20 cellular contexts compared by ENCODE assay signal in the genomic region with DNA sequence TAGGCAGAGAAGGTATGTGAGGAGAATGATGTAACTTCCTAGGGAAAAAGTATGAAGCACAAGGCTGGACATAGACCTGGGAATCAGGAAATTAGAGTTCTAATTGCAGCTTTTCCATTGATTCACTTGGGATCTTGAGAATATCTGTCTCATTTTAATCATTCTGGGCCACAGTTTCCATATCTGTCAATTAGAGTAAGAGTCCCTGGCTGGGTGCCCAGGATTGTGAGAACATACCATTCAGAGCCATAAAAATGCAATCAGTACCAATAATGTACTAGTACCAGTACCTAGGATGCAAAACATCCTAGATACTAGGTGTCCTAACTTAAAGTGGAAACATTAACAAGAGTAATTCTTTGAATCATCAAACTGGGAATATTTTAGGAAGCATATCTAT. TPM values are rescaled to one million over a fixed set of nuclear protein-coding genes. Genes with fewer than 3 reads are reported as not detected.
DNase-seq lines count a peak whose midpoint lies in the region; ATAC-seq, FAIRE-seq and TF ChIP-seq lines count a peak whose summit lies in the region.
"Had no signal": no experiment of that assay in that cellular context is flagged by ENCODE, and none has a peak within 500 bp of the region (broad histone marks: within the 10 kb centered on the region; RNA-seq: fewer than 3 reads in every experiment).

No MANE protein-coding gene starts in this region.

- intact Hi-C loops in activated CD4-positive, alpha-beta T cell treated with anti-CD3 and anti-CD28 coated beads, Interleukin-2, amount 10 ng/mL, durations not matched to agents 24 days and 14 days (cut with micrococcal nuclease) = no loop called here
- intact Hi-C loops in endothelial cell of umbilical vein (cut with micrococcal nuclease) = no loop called here
- intact Hi-C loops in uterus (cut with DNase I; ENCODE audit: low total_unique reads) = no loop called here

- peaks cover 26% of the 10 kb centered on the region for H3K27me3 Mint-ChIP-seq in activated CD4-positive, alpha-beta T cell treated with anti-CD3 and anti-CD28 coated beads, Interleukin-2, amount 10 ng/mL, durations not matched to agents 24 days and 14 days
- peaks cover 31% of the 10 kb centered on the region for H3K27me3 Mint-ChIP-seq in activated T-helper 17 cell treated with anti-CD3 and anti-CD28 coated beads, Interleukin-2, amount 50 U/mL, for 72 hours
- H3K27me3 Mint-ChIP-seq in GM23338 (ENCODE audit: insufficient read depth, low read depth, poor library complexity) = no peaks in the 10 kb centered on the region

- no peaks in the 10 kb centered on the region for H3K9me2 ChIP-seq in GM23338 (ENCODE audit: insufficient read depth)

- H3K27me3 ChIP-seq in endothelial cell of umbilical vein (ENCODE audit: control insufficient read depth in 2 of 2, insufficient read depth in 2 of 2, low read length in 2 of 2) (no peaks in the 10 kb centered on the region), keratinocyte (ENCODE audit: control insufficient read depth, extremely low read depth, insufficient read depth, low read length) (no peaks in the 10 kb centered on the region), uterus (no peaks in the 10 kb centered on the region), GM23338 (ENCODE audit: insufficient read depth) (no peaks in the 10 kb centered on the region)
- H3K27me3 ChIP-seq: hepatocyte, SJSA1 had no signal

- dilution Hi-C loops in endothelial cell of umbilical vein (cut with MboI; ENCODE audit: extremely low pct_ligation_motif_present, low sequenced_read_pairs) (no loop called here), keratinocyte (cut with MboI; ENCODE audit: extremely low pct_ligation_motif_present, low sequenced_read_pairs) (no loop called here)

- H3K4me3 ChIP-seq in endothelial cell of umbilical vein (replicated peaks in 1 of 3; ENCODE audit: insufficient read depth in 1 of 3, low read depth in 1 of 3, low read length in 3 of 3) = no peak overlapping the region
- H3K4me3 ChIP-seq in keratinocyte (ENCODE audit: control insufficient read depth in 2 of 3, extremely low read depth in 1 of 3, insufficient read depth in 2 of 3, low read depth in 1 of 3, low read length in 3 of 3) = no peak overlapping the region
- H3K4me3 ChIP-seq in uterus = no peak overlapping the region
- no peak overlapping the region for H3K4me3 ChIP-seq in GM23338
- H3K4me3 ChIP-seq: hepatocyte, SJSA1 had no signal

- no peak for TF ChIP-seq POLR2A in endothelial cell of umbilical vein (IDR thresholded peaks at IDR 0.05; ENCODE audit: low read depth, low read length)
- TF ChIP-seq POLR2A in uterus (IDR thresholded peaks at IDR 0.05) = no peak

- FAIRE-seq in endothelial cell of umbilical vein (lab: Jason Lieb, UNC) (no peak), keratinocyte (lab: Jason Lieb, UNC) (peak; percentile 32)

- no peaks in the 10 kb centered on the region for H3K9me3 Mint-ChIP-seq in activated CD4-positive, alpha-beta T cell treated with anti-CD3 and anti-CD28 coated beads, Interleukin-2, amount 10 ng/mL, durations not matched to agents 24 days and 14 days
- no peaks in the 10 kb centered on the region for H3K9me3 Mint-ChIP-seq in activated T-helper 17 cell treated with anti-CD3 and anti-CD28 coated beads, Interleukin-2, amount 50 U/mL, for 72 hours
- H3K9me3 Mint-ChIP-seq in GM23338 = no peaks in the 10 kb centered on the region
- H3K9me3 Mint-ChIP-seq: CD4-positive, alpha-beta T cell had no signal

- H3K4me3 Mint-ChIP-seq in activated CD4-positive, alpha-beta T cell treated with anti-CD3 and anti-CD28 coated beads, Interleukin-2, amount 10 ng/mL, durations not matched to agents 24 days and 14 days = no peak overlapping the region
- H3K4me3 Mint-ChIP-seq in activated T-helper 17 cell treated with anti-CD3 and anti-CD28 coated beads, Interleukin-2, amount 50 U/mL, for 72 hours = no peak overlapping the region
- H3K4me3 Mint-ChIP-seq in GM23338 = no peak overlapping the region
- H3K4me3 Mint-ChIP-seq: activated CD4-positive, alpha-beta T cell treated with anti-CD3 and anti-CD28 coated beads for 36 hours; CD4-positive, alpha-beta T cell had no signal

- H3K27ac ChIP-seq in endothelial cell of umbilical vein (ENCODE audit: insufficient read depth, low read depth, low read length) (no peak overlapping the region), keratinocyte (ENCODE audit: control insufficient read depth, insufficient read depth, low read length) (no peak overlapping the region), uterus (peak overlapping the region; percentile 33 to 57), GM23338 (ENCODE audit: low read depth) (no peak overlapping the region)
- H3K27ac ChIP-seq: hepatocyte, HL-60, KMS-11, SJSA1 had no signal

- peaks cover 31% of the 10 kb centered on the region for H3K4me1 ChIP-seq in endothelial cell of umbilical vein (ENCODE audit: control insufficient read depth, extremely low read depth, insufficient read depth, low read length)
- H3K4me1 ChIP-seq in keratinocyte (ENCODE audit: control insufficient read depth, extremely low read depth, insufficient read depth, low read length) = peaks cover 17% of the 10 kb centered on the region
- H3K4me1 ChIP-seq in uterus = peaks cover 10 to 11% of the 10 kb centered on the region in 2 donors
- H3K4me1 ChIP-seq in GM23338 (ENCODE audit: insufficient read depth) = no peaks in the 10 kb centered on the region

- no peak for ATAC-seq in activated T-helper 17 cell treated with anti-CD3 and anti-CD28 coated beads, Interleukin-2, amount 50 U/mL, for 72 hours (replicated peaks)
- no peak for ATAC-seq in GM23338
- no peak for ATAC-seq in HG03521 (IDR thresholded peaks at IDR 0.05; ENCODE audit: unreplicated experiment)
- ATAC-seq: activated CD4-positive, alpha-beta T cell treated with anti-CD3 and anti-CD28 coated beads for 36 hours had no signal

- H3K79me2 ChIP-seq in endothelial cell of umbilical vein (ENCODE audit: control insufficient read depth, insufficient read depth, low read length) (peaks cover 84% of the 10 kb centered on the region), keratinocyte (ENCODE audit: control insufficient read depth, insufficient read depth, low read length) (peaks cover 62% of the 10 kb centered on the region), GM23338 (replicated peaks; ENCODE audit: insufficient read depth) (no peaks in the 10 kb centered on the region)
- H3K79me2 ChIP-seq: hepatocyte had no signal

- no peaks in the 10 kb centered on the region for H3K36me3 Mint-ChIP-seq in activated CD4-positive, alpha-beta T cell treated with anti-CD3 and anti-CD28 coated beads, Interleukin-2, amount 10 ng/mL, durations not matched to agents 24 days and 14 days (ENCODE audit: low read depth)
- no peaks in the 10 kb centered on the region for H3K36me3 Mint-ChIP-seq in activated T-helper 17 cell treated with anti-CD3 and anti-CD28 coated beads, Interleukin-2, amount 50 U/mL, for 72 hours (ENCODE audit: low read depth)
- H3K36me3 Mint-ChIP-seq in GM23338 (ENCODE audit: low read depth) = no peaks in the 10 kb centered on the region

- POLR2A ChIA-PET in endothelial cell of umbilical vein (lab: Charles Lee) = interaction anchor here (1.0 kb wide), 1 partner anchor 17 kb away, joined by 3 read pairs; no protein-coding TSS in a partner anchor

- no peak overlapping the region for H2AFZ ChIP-seq in endothelial cell of umbilical vein (ENCODE audit: low read depth, low read length)
- H2AFZ ChIP-seq in keratinocyte (ENCODE audit: control insufficient read depth, low read length) = no peak overlapping the region
- H2AFZ ChIP-seq in GM23338 = no peak overlapping the region
- H2AFZ ChIP-seq: hepatocyte had no signal

- H3K4me2 ChIP-seq in endothelial cell of umbilical vein (ENCODE audit: insufficient read depth, low read length) = no peak overlapping the region
- no peak overlapping the region for H3K4me2 ChIP-seq in keratinocyte (ENCODE audit: control insufficient read depth, extremely low read depth, insufficient read depth, low read depth, low read length)
- H3K4me2 ChIP-seq in GM23338 = no peak overlapping the region
- H3K4me2 ChIP-seq: hepatocyte, KMS-11 had no signal

- TF ChIP-seq CTCF in endothelial cell of umbilical vein (IDR thresholded peaks at IDR 0.05; ENCODE audit: extremely low read depth in 1 of 2, insufficient read depth in 1 of 2, low read depth in 1 of 2, low read length in 2 of 2) (no peak), keratinocyte (optimal IDR thresholded peaks at IDR 0.05 in 1 of 3, IDR thresholded peaks at IDR 0.05 in 1 of 3, conservative IDR thresholded peaks at IDR 0.05 in 1 of 3; ENCODE audit: extremely low read depth in 1 of 3, insufficient read depth in 2 of 3, low read length in 3 of 3) (no peak), uterus (IDR thresholded peaks at IDR 0.05) (no peak), GM23338 (conservative IDR thresholded peaks at IDR 0.05; ENCODE audit: low read depth in 2 of 2) (no peak)

- H3F3A ChIP-seq in GM23338 (replicated peaks; ENCODE audit: low read depth) = no peaks in the 10 kb centered on the region

- no peaks in the 10 kb centered on the region for H3K4me1 Mint-ChIP-seq in activated CD4-positive, alpha-beta T cell treated with anti-CD3 and anti-CD28 coated beads, Interleukin-2, amount 10 ng/mL, durations not matched to agents 24 days and 14 days
- no peaks in the 10 kb centered on the region for H3K4me1 Mint-ChIP-seq in activated T-helper 17 cell treated with anti-CD3 and anti-CD28 coated beads, Interleukin-2, amount 50 U/mL, for 72 hours
- H3K4me1 Mint-ChIP-seq in GM23338 = no peaks in the 10 kb centered on the region
- H3K4me1 Mint-ChIP-seq: activated CD4-positive, alpha-beta T cell treated with anti-CD3 and anti-CD28 coated beads for 36 hours had no signal

- H3K27ac Mint-ChIP-seq in activated CD4-positive, alpha-beta T cell treated with anti-CD3 and anti-CD28 coated beads, Interleukin-2, amount 10 ng/mL, durations not matched to agents 24 days and 14 days = no peak overlapping the region
- H3K27ac Mint-ChIP-seq in activated T-helper 17 cell treated with anti-CD3 and anti-CD28 coated beads, Interleukin-2, amount 50 U/mL, for 72 hours = no peak overlapping the region
- H3K27ac Mint-ChIP-seq in GM23338 = no peak overlapping the region
- H3K27ac Mint-ChIP-seq: activated CD4-positive, alpha-beta T cell treated with anti-CD3 and anti-CD28 coated beads for 36 hours; CD4-positive, alpha-beta T cell had no signal

- no TSS peak for BruUV-seq in endothelial cell of umbilical vein (replicated peaks; lab: Mats Ljungman, UMichigan)

- peak; percentile 4 for DNase-seq in activated CD4-positive, alpha-beta T cell treated with anti-CD3 and anti-CD28 coated beads, Interleukin-2, amount 10 ng/mL, durations not matched to agents 24 days and 14 days
- no peak for DNase-seq in activated CD4-positive, alpha-beta T cell treated with anti-CD3 and anti-CD28 coated beads for 4 hours
- DNase-seq in endothelial cell of umbilical vein (ENCODE audit: low read depth, low spot score) (peak; percentile 78), keratinocyte (ENCODE audit: low read depth, low spot score) (no peak), uterus (peak in 1 of 2 donors; percentile 29), GM23338 (ENCODE audit: low spot score) (no peak)
- DNase-seq: activated CD4-positive, alpha-beta T cell treated with anti-CD3 and anti-CD28 coated beads for 36 hours; activated CD8-positive, alpha-beta memory T cell treated with anti-CD3 and anti-CD28 coated beads, Interleukin-2, amount 50 U/mL, for 48 hours; CD4-positive, alpha-beta T cell; cortex of kidney; erythroblast; NCI-H1436; NCI-H226; stimulated activated naive CD4-positive, alpha-beta T cell had no signal

- H3K9me1 ChIP-seq in endothelial cell of umbilical vein (replicated peaks; ENCODE audit: control insufficient read depth, extremely low read depth, insufficient read depth, low read length) (no peaks in the 10 kb centered on the region), keratinocyte (ENCODE audit: control insufficient read depth, extremely low read depth, insufficient read depth, low read length) (peaks cover 8% of the 10 kb centered on the region)

- H3K36me3 ChIP-seq in endothelial cell of umbilical vein (ENCODE audit: control insufficient read depth in 2 of 2, extremely low read depth in 1 of 2, insufficient read depth in 2 of 2, low read length in 2 of 2) (peaks cover 33 to 51% of the 10 kb centered on the region in 2 experiments), keratinocyte (ENCODE audit: control insufficient read depth in 2 of 2, extremely low read depth in 1 of 2, insufficient read depth in 2 of 2, low read length in 2 of 2) (peaks cover 36 to 71% of the 10 kb centered on the region in 2 experiments), uterus (no peaks in the 10 kb centered on the region), GM23338 (ENCODE audit: insufficient read depth) (no peaks in the 10 kb centered on the region)

- H4K20me1 ChIP-seq in endothelial cell of umbilical vein (replicated peaks; ENCODE audit: control insufficient read depth, extremely low read depth, insufficient read depth, low read length) (peaks cover 11% of the 10 kb centered on the region), keratinocyte (ENCODE audit: control insufficient read depth, extremely low read depth, insufficient read depth, low read length) (peaks cover 27% of the 10 kb centered on the region), GM23338 (replicated peaks; ENCODE audit: insufficient read depth) (no peaks in the 10 kb centered on the region)

- CTCF ChIA-PET in endothelial cell of umbilical vein (lab: Charles Lee) = interaction anchor here (0.9 to 2.9 kb wide), 6 partner anchors 9 to 296 kb away, joined by 3 to 14 read pairs (median 5); no protein-coding TSS in a partner anchor

- H3K9ac ChIP-seq in endothelial cell of umbilical vein (replicated peaks; ENCODE audit: extremely low read depth, insufficient read depth, low read length) = no peak overlapping the region
- H3K9ac ChIP-seq in keratinocyte (ENCODE audit: control insufficient read depth, extremely low read depth, insufficient read depth, low read length) = no peak overlapping the region
- H3K9ac ChIP-seq: KMS-11 had no signal

- H3K9me3 ChIP-seq in endothelial cell of umbilical vein (replicated peaks; ENCODE audit: control insufficient read depth, insufficient read depth, low read length) = no peaks in the 10 kb centered on the region
- H3K9me3 ChIP-seq in keratinocyte (ENCODE audit: control insufficient read depth, low read depth, low read length) = no peaks in the 10 kb centered on the region
- no peaks in the 10 kb centered on the region for H3K9me3 ChIP-seq in uterus
- H3K9me3 ChIP-seq: SJSA1 had no signal

RNA-seq across cellular contexts. Expression of a gene that starts 29.6 kb away (rescaled TPM):
- 0.12 and 0.17 TPM in 2 replicates for total RNA-seq in activated CD4-positive, alpha-beta T cell treated with anti-CD3 and anti-CD28 coated beads, Interleukin-2, amount 10 ng/mL, durations not matched to agents 24 days and 14 days
- total RNA-seq in endothelial cell of umbilical vein = 1,126 and 1,483 TPM in 2 replicates
- polyA plus RNA-seq in endothelial cell of umbilical vein = 3,129 and 3,339 TPM in 2 replicates
- polyA plus RNA-seq in endothelial cell of umbilical vein (2011; cell fraction: cytosol; rRNA removed) = 1,679 and 1,960 TPM in 2 replicates
- 638 and 808 TPM in 2 replicates for polyA plus RNA-seq in endothelial cell of umbilical vein (2011; cell fraction: nucleus; rRNA removed)
- 635 and 1,042 TPM in 2 replicates for polyA plus RNA-seq in endothelial cell of umbilical vein (2012)
- 5,246 and 5,371 TPM in 2 replicates for polyA minus RNA-seq in endothelial cell of umbilical vein
- polyA minus RNA-seq in endothelial cell of umbilical vein (2011; cell fraction: cytosol; rRNA and poly(A)+ RNA removed) = 0.92 TPM
- polyA minus RNA-seq in endothelial cell of umbilical vein (2011; cell fraction: nucleus; rRNA and poly(A)+ RNA removed) = 779 and 1,152 TPM in 2 replicates
- polyA plus RNA-seq in keratinocyte = 2,867 to 2,979 TPM (median 2,905 TPM) in 3 replicates
- 537 TPM for polyA plus RNA-seq in keratinocyte (2011; ENCODE audit: low read depth)
- 3,107 and 4,303 TPM in 2 replicates for polyA plus RNA-seq in keratinocyte (2011; cell fraction: cytosol; rRNA removed)
- 2,001 and 2,393 TPM in 2 replicates for polyA plus RNA-seq in keratinocyte (2011; cell fraction: nucleus; rRNA removed)
- 370 and 1,627 TPM in 2 replicates for polyA plus RNA-seq in keratinocyte (2012; ENCODE audit: low replicate concordance)
- polyA minus RNA-seq in keratinocyte = 4,413 to 5,248 TPM (median 4,690 TPM) in 3 replicates
- 1,844 TPM for polyA minus RNA-seq in keratinocyte (2011; cell fraction: cytosol; rRNA and poly(A)+ RNA removed)
- polyA minus RNA-seq in keratinocyte (2011; cell fraction: nucleus; rRNA and poly(A)+ RNA removed) = 723 and 1,290 TPM in 2 replicates
- total RNA-seq in uterus = 100 to 1,000 TPM; 183 to 351 (median 300) TPM
- 1 to 10 TPM in 1 of 2 donors, not detected in 1; 1.2 TPM for total RNA-seq in activated T-helper 17 cell treated with anti-CD3 and anti-CD28 coated beads, Interleukin-2, amount 50 U/mL, for 72 hours
- 16.0 and 22.5 TPM in 2 replicates for total RNA-seq in GM23338 (2014; rRNA removed; shearing (Covaris generic))
- 16.0 and 21.1 TPM in 2 replicates for polyA plus RNA-seq in GM23338 (2016; fragmentation: Nextera tagmentation; extraction: Ambion mirVana)
- total RNA-seq: CD4-positive, alpha-beta T cell had no signal

RNA-seq across cellular contexts. Expression of a gene that starts 54.9 kb away (rescaled TPM):
- total RNA-seq in activated CD4-positive, alpha-beta T cell treated with anti-CD3 and anti-CD28 coated beads, Interleukin-2, amount 10 ng/mL, durations not matched to agents 24 days and 14 days = not detected in 2 replicates
- total RNA-seq in endothelial cell of umbilical vein (146 and 179 TPM in 2 replicates), uterus (100 to 1,000 TPM in 1 of 4 donors, 10 to 100 TPM in 3; 33.3 to 105 (median 86.0) TPM)
- polyA plus RNA-seq in endothelial cell of umbilical vein (258 and 327 TPM in 2 replicates), keratinocyte (467 to 631 TPM (median 530 TPM) in 3 replicates), GM23338 (2016; fragmentation: Nextera tagmentation; extraction: Ambion mirVana) (4.2 and 5.4 TPM in 2 replicates)
- 240 and 252 TPM in 2 replicates for polyA plus RNA-seq in endothelial cell of umbilical vein (2011; cell fraction: cytosol; rRNA removed)
- 107 and 121 TPM in 2 replicates for polyA plus RNA-seq in endothelial cell of umbilical vein (2011; cell fraction: nucleus; rRNA removed)
- polyA plus RNA-seq in endothelial cell of umbilical vein (2012) = 88.3 and 144 TPM in 2 replicates
- polyA minus RNA-seq in endothelial cell of umbilical vein (465 and 480 TPM in 2 replicates), keratinocyte (373 to 543 TPM (median 498 TPM) in 3 replicates)
- polyA minus RNA-seq in endothelial cell of umbilical vein (2011; cell fraction: cytosol; rRNA and poly(A)+ RNA removed) = 10.4 TPM
- polyA minus RNA-seq in endothelial cell of umbilical vein (2011; cell fraction: nucleus; rRNA and poly(A)+ RNA removed) = 104 and 114 TPM in 2 replicates
- polyA plus RNA-seq in keratinocyte (2011; ENCODE audit: low read depth) = 140 TPM
- 511 and 813 TPM in 2 replicates for polyA plus RNA-seq in keratinocyte (2011; cell fraction: cytosol; rRNA removed)
- 329 and 358 TPM in 2 replicates for polyA plus RNA-seq in keratinocyte (2011; cell fraction: nucleus; rRNA removed)
- polyA plus RNA-seq in keratinocyte (2012; ENCODE audit: low replicate concordance) = 170 and 280 TPM in 2 replicates
- 618 TPM for polyA minus RNA-seq in keratinocyte (2011; cell fraction: cytosol; rRNA and poly(A)+ RNA removed)
- polyA minus RNA-seq in keratinocyte (2011; cell fraction: nucleus; rRNA and poly(A)+ RNA removed) = 114 and 202 TPM in 2 replicates
- total RNA-seq in activated T-helper 17 cell treated with anti-CD3 and anti-CD28 coated beads, Interleukin-2, amount 50 U/mL, for 72 hours = under 1 TPM in 1 of 2 donors, not detected in 1; 0.42 TPM
- total RNA-seq in GM23338 (2014; rRNA removed; shearing (Covaris generic)) = 3.5 and 6.6 TPM in 2 replicates
- total RNA-seq: activated CD4-positive, alpha-beta T cell treated with anti-CD3 and anti-CD28 coated beads for 36 hours; CD4-positive, alpha-beta T cell had no signal

Comparison
In these comparisons a context has a peak if more than half of its experiments do, and no peak if none do; other contexts are left out.
1. DNase-seq: peak in activated CD4-positive, alpha-beta T cell treated with anti-CD3 and anti-CD28 coated beads, Interleukin-2, amount 10 ng/mL, durations not matched to agents 24 days and 14 days (single experiment) and endothelial cell of umbilical vein (single experiment); none in activated CD4-positive, alpha-beta T cell treated with anti-CD3 and anti-CD28 coated beads for 4 hours (0 of 2), keratinocyte (single experiment) and GM23338 (single experiment).
2. H3K27ac ChIP-seq: peak in uterus (2 of 2); none in endothelial cell of umbilical vein (single experiment), keratinocyte (single experiment) and GM23338 (single experiment).